ENCODE assay signal across 8 cellular contexts in genomic region chr2:31233741-31234689, GRCh38. TPM values are rescaled to one million over a fixed set of nuclear protein-coding genes. Genes with fewer than 3 reads are reported as not detected.
DNase-seq lines count a peak whose midpoint lies in the region; ATAC-seq and TF ChIP-seq lines count a peak whose summit lies in the region.

EHD3 (plus strand) TSS chr2:31234152; CDS start chr2:31234622, 470 bp downstream.

- peaks cover 18% of the 10 kb centered on the region for H3K4me1 Mint-ChIP-seq in activated CD4-positive, alpha-beta memory T cell treated with anti-CD3 and anti-CD28 coated beads, Interleukin-2, amount 10 ng/mL, durations not matched to agents 7 days and 5 days

- H3K36me3 ChIP-seq in ectodermal cell (ENCODE audit: control insufficient read depth, insufficient read depth, low read length) (no peaks in the 10 kb centered on the region), lower lobe of right lung (no peaks in the 10 kb centered on the region)

- TF ChIP-seq CTCF in lower lobe of right lung (IDR thresholded peaks at IDR 0.05), result peak; percentile 59

- H3K27ac Mint-ChIP-seq in activated CD4-positive, alpha-beta memory T cell treated with anti-CD3 and anti-CD28 coated beads, Interleukin-2, amount 10 ng/mL, durations not matched to agents 7 days and 5 days, result no peak within 1 kb of the TSS

- intact Hi-C loops in lower lobe of right lung (cut with DNase I), result no loop called here

- ATAC-seq in GM18909 (IDR thresholded peaks at IDR 0.05; ENCODE audit: poor library complexity, unreplicated experiment), result peak; percentile 94
- peak; percentile 99 for ATAC-seq in HG03175 (IDR thresholded peaks at IDR 0.05; ENCODE audit: unreplicated experiment)
- ATAC-seq in lower lobe of right lung, result peak; percentile 97 to 99

- CTCF ChIA-PET in activated CD4-positive, alpha-beta memory T cell treated with anti-CD3 and anti-CD28 coated beads, Interleukin-2, amount 10 ng/mL, durations not matched to agents 7 days and 5 days (lab: Charles Lee), result interaction anchor here (0.9 to 1.3 kb wide), 4 partner anchors 13 to 121 kb away, joined by 3 to 6 read pairs (median 3); no protein-coding TSS in a partner anchor

- no peaks in the 10 kb centered on the region for H3K9me3 Mint-ChIP-seq in activated CD4-positive, alpha-beta memory T cell treated with anti-CD3 and anti-CD28 coated beads, Interleukin-2, amount 10 ng/mL, durations not matched to agents 7 days and 5 days

- POLR2A ChIA-PET in activated CD4-positive, alpha-beta memory T cell treated with anti-CD3 and anti-CD28 coated beads, Interleukin-2, amount 10 ng/mL, durations not matched to agents 7 days and 5 days (lab: Charles Lee), result no interaction called here

- H3K4me3 ChIP-seq in ectodermal cell (ENCODE audit: insufficient read depth, low read depth, low read length) (peak within 1 kb of the TSS; percentile 60), lower lobe of right lung (peak within 1 kb of the TSS; percentile 69)

- peak; percentile 92 for DNase-seq in ACHN
- peak; percentile 87 for DNase-seq in NCI-H460 (ENCODE audit: extremely low read depth, low read depth)
- DNase-seq in activated CD4-positive, alpha-beta memory T cell treated with anti-CD3 and anti-CD28 coated beads, Interleukin-2, amount 10 ng/mL, durations not matched to agents 7 days and 5 days, result peak; percentile 83
- DNase-seq in lower lobe of right lung, result peak; percentile 88
- peak; percentile 30 to 68 (median 53) for DNase-seq in stimulated activated CD4-positive, alpha-beta T cell treated with anti-CD3 and anti-CD28 coated beads, TNF-alpha, amount 100 ng/mL, for 1 hour (ENCODE audit: low read depth in 3 of 3, low spot score in 1 of 3)

- H3K27me3 Mint-ChIP-seq in activated CD4-positive, alpha-beta memory T cell treated with anti-CD3 and anti-CD28 coated beads, Interleukin-2, amount 10 ng/mL, durations not matched to agents 7 days and 5 days, result peaks cover 16% of the 10 kb centered on the region

- no peaks in the 10 kb centered on the region for H3K9me3 ChIP-seq in ectodermal cell (ENCODE audit: control insufficient read depth, low read length)
- no peaks in the 10 kb centered on the region for H3K9me3 ChIP-seq in lower lobe of right lung

- 1% methylated on average over 74 of the region's 74 CpGs for WGBS in ectodermal cell, 2 experiments

- in situ Hi-C loops in ACHN (cut with HindIII; ENCODE audit: low pct_ligation_motif_present, low pct_unique_long_range_greater_than_20kb, low sequenced_read_pairs), result no loop called here

- H3K27me3 ChIP-seq in ectodermal cell (ENCODE audit: control insufficient read depth, insufficient read depth, low read length, poor library complexity, severe bottlenecking), result no peaks in the 10 kb centered on the region
- H3K27me3 ChIP-seq in lower lobe of right lung (ENCODE audit: low read depth), result no peaks in the 10 kb centered on the region

- H3K4me3 Mint-ChIP-seq in activated CD4-positive, alpha-beta memory T cell treated with anti-CD3 and anti-CD28 coated beads, Interleukin-2, amount 10 ng/mL, durations not matched to agents 7 days and 5 days, result peak within 1 kb of the TSS; percentile 62

- H3K27ac ChIP-seq in ectodermal cell (ENCODE audit: insufficient read depth, low read depth, low read length, poor library complexity, severe bottlenecking), result no peak within 1 kb of the TSS
- H3K27ac ChIP-seq in lower lobe of right lung, result peak within 1 kb of the TSS; percentile 72

- no peaks in the 10 kb centered on the region for H3K36me3 Mint-ChIP-seq in activated CD4-positive, alpha-beta memory T cell treated with anti-CD3 and anti-CD28 coated beads, Interleukin-2, amount 10 ng/mL, durations not matched to agents 7 days and 5 days (ENCODE audit: low read depth)

- H3K4me1 ChIP-seq in ectodermal cell (ENCODE audit: control insufficient read depth, insufficient read depth, low read length), result peaks cover 11% of the 10 kb centered on the region
- peaks cover 22% of the 10 kb centered on the region for H3K4me1 ChIP-seq in lower lobe of right lung

RNA-seq across cellular contexts. Expression of gene EHD3, which starts in this region (rescaled TPM):
- 3.3 and 3.7 TPM in 2 replicates for total RNA-seq in NCI-H460 (2014; rRNA removed; shearing (Covaris generic))
- polyA plus RNA-seq in NCI-H460 (2014; cell fraction: nucleus; rRNA removed), result 0.56 and 1.1 TPM in 2 replicates
- total RNA-seq in activated CD4-positive, alpha-beta memory T cell treated with anti-CD3 and anti-CD28 coated beads, Interleukin-2, amount 10 ng/mL, durations not matched to agents 7 days and 5 days, result 1 to 10 TPM in 1 of 2 experiments, under 1 TPM in 1; 0.86 to 1.1 TPM
- 8.8 TPM for polyA plus RNA-seq in ectodermal cell (2013, experiment 1 of 4)
- polyA plus RNA-seq in ectodermal cell (2013, experiment 2 of 4), result 9.0 TPM
- polyA plus RNA-seq in ectodermal cell (2013, experiment 3 of 4), result 7.7 TPM
- polyA plus RNA-seq in ectodermal cell (2013, experiment 4 of 4), result 7.8 TPM
- total RNA-seq in lower lobe of right lung, result 11.0 TPM
